ENCODE assay signal across 13 cellular contexts in genomic region chr11:10326080-10326964, GRCh38. TPM values are rescaled to one million over a fixed set of nuclear protein-coding genes. Genes with fewer than 3 reads are reported as not detected.
DNase-seq lines count a peak whose midpoint lies in the region; ATAC-seq and TF ChIP-seq lines count a peak whose summit lies in the region.
"Had no signal": no experiment of that assay in that cellular context is flagged by ENCODE, and none has a peak within 500 bp of the region (broad histone marks: within the 10 kb centered on the region; RNA-seq: fewer than 3 reads in every experiment).

No MANE protein-coding gene starts in this region.

- peak overlapping the region; percentile 93 for H3K27ac Mint-ChIP-seq in osteocyte (ENCODE audit: unreplicated experiment)
- H3K27ac Mint-ChIP-seq: activated naive CD4-positive, alpha-beta T cell treated with anti-CD3 and anti-CD28 coated beads, Interleukin-2, amount 10 ng/mL, durations not matched to agents 7 days and 5 days; mesothelial cell of epicardium had no signal

- no peaks in the 10 kb centered on the region for H3K27me3 Mint-ChIP-seq in osteocyte (ENCODE audit: unreplicated experiment)

- H3K9me3 ChIP-seq in BE2C, result no peaks in the 10 kb centered on the region

- H2AFZ ChIP-seq in ACC112 (ENCODE audit: low read length, unreplicated experiment), result no peak overlapping the region

- no peak for ATAC-seq in HG02885 (IDR thresholded peaks at IDR 0.05; ENCODE audit: poor library complexity, unreplicated experiment)

- peaks cover 75% of the 10 kb centered on the region for H3K4me1 Mint-ChIP-seq in osteocyte (ENCODE audit: unreplicated experiment)

- H3K4me3 ChIP-seq in ACC112 (ENCODE audit: low read depth, low read length) (no peak overlapping the region), foreskin fibroblast (ENCODE audit: low read depth in 1 of 2, low read length in 2 of 2) (no peak overlapping the region), BE2C (ENCODE audit: low read depth, low read length) (no peak overlapping the region)

- H3K36me3 Mint-ChIP-seq in osteocyte (ENCODE audit: unreplicated experiment), result no peaks in the 10 kb centered on the region
- H3K36me3 Mint-ChIP-seq: activated naive CD4-positive, alpha-beta T cell treated with anti-CD3 and anti-CD28 coated beads, Interleukin-2, amount 10 ng/mL, durations not matched to agents 7 days and 5 days; mesothelial cell of epicardium had no signal

- H3K36me3 ChIP-seq in ACC112 (ENCODE audit: insufficient read depth, low read length) (no peaks in the 10 kb centered on the region), BE2C (no peaks in the 10 kb centered on the region)

- H3K27me3 ChIP-seq in ACC112 (ENCODE audit: insufficient read depth, low read length) (no peaks in the 10 kb centered on the region), BE2C (no peaks in the 10 kb centered on the region)

- H3K79me2 ChIP-seq in ACC112 (ENCODE audit: control insufficient read depth, insufficient read depth, low read length, unreplicated experiment), result no peaks in the 10 kb centered on the region

- H3K9me3 Mint-ChIP-seq in osteocyte (ENCODE audit: unreplicated experiment), result no peaks in the 10 kb centered on the region
- H3K9me3 Mint-ChIP-seq: activated naive CD4-positive, alpha-beta T cell treated with anti-CD3 and anti-CD28 coated beads, Interleukin-2, amount 10 ng/mL, durations not matched to agents 7 days and 5 days; mesothelial cell of epicardium had no signal

- no peak for TF ChIP-seq CTCF in foreskin fibroblast (IDR thresholded peaks at IDR 0.05; ENCODE audit: low read depth, low read length)
- TF ChIP-seq CTCF in osteocyte (IDR thresholded peaks at IDR 0.05), result no peak
- TF ChIP-seq CTCF in BE2C (IDR thresholded peaks at IDR 0.05; ENCODE audit: low read depth, low read length), result no peak

- H3K4me1 ChIP-seq in ACC112 (ENCODE audit: control insufficient read depth, insufficient read depth, low read length, unreplicated experiment) (peaks cover 88% of the 10 kb centered on the region), BE2C (peaks cover 4% of the 10 kb centered on the region)

- DNase-seq in NCI-H774 (lab: John Stamatoyannopoulos, UW) (peak; percentile 25), foreskin fibroblast (peak; percentile 54 to 58), osteocyte (ENCODE audit: extremely low spot score, unreplicated experiment) (no peak), medulla oblongata (ENCODE audit: extremely low spot score) (no peak), BE2C (no peak)
- no peak for DNase-seq in activated CD8-positive, alpha-beta memory T cell treated with anti-CD3 and anti-CD28 coated beads, Interleukin-2, amount 50 U/mL, for 48 hours
- DNase-seq: activated CD4-positive, CD25-positive, alpha-beta regulatory T cell treated with anti-CD3 and anti-CD28 coated beads, Interleukin-2, amount 50 U/mL, for 72 hours; activated naive CD4-positive, alpha-beta T cell treated with anti-CD3 and anti-CD28 coated beads, Interleukin-2, amount 10 ng/mL, durations not matched to agents 7 days and 5 days; NCI-H1092; stimulated activated CD4-positive, alpha-beta T cell treated with anti-CD3 and anti-CD28 coated beads, Interleukin-4, amount 100 ng/mL, for 24 hours had no signal

- H3K4me3 Mint-ChIP-seq in osteocyte (ENCODE audit: unreplicated experiment), result no peak overlapping the region
- H3K4me3 Mint-ChIP-seq: activated naive CD4-positive, alpha-beta T cell treated with anti-CD3 and anti-CD28 coated beads, Interleukin-2, amount 10 ng/mL, durations not matched to agents 7 days and 5 days; mesothelial cell of epicardium had no signal

- peak overlapping the region; percentile 98 for H3K27ac ChIP-seq in ACC112 (ENCODE audit: low read depth, low read length)

RNA-seq across cellular contexts. Expression of gene ADM, which starts 21.4 kb away (rescaled TPM):
- total RNA-seq in osteocyte, result 239 and 244 TPM in 2 replicates
- polyA plus RNA-seq in BE2C (2012; ENCODE audit: insufficient read depth, insufficient read length, low read depth), result 3.4 TPM

RNA-seq across cellular contexts. Expression of gene SBF2, which starts 32.3 kb away (rescaled TPM):
- 65.2 and 80.0 TPM in 2 replicates for total RNA-seq in osteocyte
- polyA plus RNA-seq in BE2C (2012; ENCODE audit: insufficient read depth, insufficient read length, low read depth), result 7.6 TPM

Comparison
In these comparisons a context has a peak if more than half of its experiments do, and no peak if none do; other contexts are left out.
1. DNase-seq: peak in NCI-H774 (single experiment) and foreskin fibroblast (2 of 2); none in osteocyte (single experiment), medulla oblongata (single experiment), activated CD8-positive, alpha-beta memory T cell treated with anti-CD3 and anti-CD28 coated beads, Interleukin-2, amount 50 U/mL, for 48 hours (single experiment) and BE2C (single experiment).